In genomic region chr1:155514582-155515187, GRCh38 we compare ENCODE assay signal across 17 cellular contexts. TPM values are rescaled to one million over a fixed set of nuclear protein-coding genes. Genes with fewer than 3 reads are reported as not detected.
DNase-seq lines count a peak whose midpoint lies in the region; ATAC-seq, FAIRE-seq and TF ChIP-seq lines count a peak whose summit lies in the region.
"Had no signal": no experiment of that assay in that cellular context is flagged by ENCODE, and none has a peak within 500 bp of the region (broad histone marks: within the 10 kb centered on the region; RNA-seq: fewer than 3 reads in every experiment).

No MANE protein-coding gene starts in this region.

- CTCF ChIA-PET in activated naive CD4-positive, alpha-beta T cell treated with anti-CD3 and anti-CD28 coated beads for 36 hours (lab: Charles Lee): interaction anchor here (0.5 kb wide), 1 partner anchor 37 kb away, joined by 3 read pairs; no protein-coding TSS in a partner anchor
- CTCF ChIA-PET in T-cell (lab: Charles Lee): interaction anchor here in 1 of 2 donors (0.6 to 1.2 kb wide), 3 partner anchors 8 to 98 kb away, joined by 3 to 7 read pairs (median 6); no protein-coding TSS in a partner anchor

- peak; percentile 85 to 98 (median 95) for ATAC-seq in T-cell (replicated peaks in 1 of 4)
- peak; percentile 28 for ATAC-seq in stimulated activated naive CD8-positive, alpha-beta T cell treated with anti-CD3 and anti-CD28 coated beads, Interleukin-15, Interleukin-2, amounts not matched to agents 100 U/mL and 50 U/mL, for 24 hours
- no peak for ATAC-seq in GM19035 (IDR thresholded peaks at IDR 0.05; ENCODE audit: unreplicated experiment)
- ATAC-seq: left lobe of liver had no signal

- POLR2A ChIA-PET in T-cell (lab: Charles Lee): interaction anchor here (0.6 to 1.2 kb wide), 3 partner anchors 24 to 191 kb away, joined by 3 to 7 read pairs (median 3); no protein-coding TSS in a partner anchor

- H3K4me1 Mint-ChIP-seq in activated naive CD4-positive, alpha-beta T cell treated with anti-CD3 and anti-CD28 coated beads for 36 hours (ENCODE audit: low read depth): peaks cover 54% of the 10 kb centered on the region
- H3K4me1 Mint-ChIP-seq in T-cell: peaks cover 46 to 65% (median 60%) of the 10 kb centered on the region in 3 donors
- peaks cover 59% of the 10 kb centered on the region for H3K4me1 Mint-ChIP-seq in activated naive CD4-positive, alpha-beta T cell treated with anti-CD3 and anti-CD28 coated beads, Interleukin-2, amount 50 U/mL, for 24 hours

- H3K27ac Mint-ChIP-seq in activated naive CD4-positive, alpha-beta T cell treated with anti-CD3 and anti-CD28 coated beads for 36 hours: peak overlapping the region; percentile 13
- H3K27ac Mint-ChIP-seq in T-cell: peak overlapping the region; percentile 73 to 80
- peak overlapping the region; percentile 74 for H3K27ac Mint-ChIP-seq in activated naive CD4-positive, alpha-beta T cell treated with anti-CD3 and anti-CD28 coated beads, Interleukin-2, amount 50 U/mL, for 24 hours

- H3K27me3 Mint-ChIP-seq in activated naive CD4-positive, alpha-beta T cell treated with anti-CD3 and anti-CD28 coated beads for 36 hours (ENCODE audit: low read depth): no peaks in the 10 kb centered on the region
- H3K27me3 Mint-ChIP-seq in T-cell: no peaks in the 10 kb centered on the region
- no peaks in the 10 kb centered on the region for H3K27me3 Mint-ChIP-seq in activated naive CD4-positive, alpha-beta T cell treated with anti-CD3 and anti-CD28 coated beads, Interleukin-2, amount 50 U/mL, for 24 hours

- no peaks in the 10 kb centered on the region for H3K9me3 Mint-ChIP-seq in activated naive CD4-positive, alpha-beta T cell treated with anti-CD3 and anti-CD28 coated beads for 36 hours
- no peaks in the 10 kb centered on the region for H3K9me3 Mint-ChIP-seq in T-cell
- no peaks in the 10 kb centered on the region for H3K9me3 Mint-ChIP-seq in activated naive CD4-positive, alpha-beta T cell treated with anti-CD3 and anti-CD28 coated beads, Interleukin-2, amount 50 U/mL, for 24 hours
- H3K9me3 Mint-ChIP-seq: HFFc6 had no signal

- no peak for TF ChIP-seq POLR2A in GM12892 (IDR thresholded peaks at IDR 0.05; ENCODE audit: low read depth, low read length)

- no peak for FAIRE-seq in GM12892 (lab: Jason Lieb, UNC)

- H3K36me3 Mint-ChIP-seq in activated naive CD4-positive, alpha-beta T cell treated with anti-CD3 and anti-CD28 coated beads for 36 hours (ENCODE audit: low read depth): peaks cover 17% of the 10 kb centered on the region
- peaks cover 25% of the 10 kb centered on the region for H3K36me3 Mint-ChIP-seq in T-cell
- H3K36me3 Mint-ChIP-seq in activated naive CD4-positive, alpha-beta T cell treated with anti-CD3 and anti-CD28 coated beads, Interleukin-2, amount 50 U/mL, for 24 hours: peaks cover 7% of the 10 kb centered on the region

- DNase-seq in activated naive CD4-positive, alpha-beta T cell treated with anti-CD3 and anti-CD28 coated beads for 36 hours: peak; percentile 45
- no peak for DNase-seq in activated naive CD4-positive, alpha-beta T cell treated with anti-CD3 and anti-CD28 coated beads, Interleukin-2, amount 50 U/mL, for 16 hours
- DNase-seq in T-cell (peak in 26 of 34 experiments; percentile 3 to 54 (median 20)), GM12892 (ENCODE audit: insufficient read length) (no peak), NCI-H2029 (lab: John Stamatoyannopoulos, UW) (no peak)
- DNase-seq in stimulated activated naive CD8-positive, alpha-beta T cell treated with anti-CD3 and anti-CD28 coated beads, Interleukin-15, Interleukin-2, amounts not matched to agents 100 U/mL and 50 U/mL, for 24 hours: no peak
- DNase-seq: activated gamma-delta T cell, brain microvascular endothelial cell, Calu3, HFFc6, NCI-H146, NCI-H226, occipital lobe, RPMI8226 had no signal

- H3K4me3 Mint-ChIP-seq in activated naive CD4-positive, alpha-beta T cell treated with anti-CD3 and anti-CD28 coated beads for 36 hours: peak overlapping the region; percentile 43
- peak overlapping the region; percentile 57 to 72 (median 60) for H3K4me3 Mint-ChIP-seq in T-cell
- peak overlapping the region; percentile 81 for H3K4me3 Mint-ChIP-seq in activated naive CD4-positive, alpha-beta T cell treated with anti-CD3 and anti-CD28 coated beads, Interleukin-2, amount 50 U/mL, for 24 hours

- intact Hi-C loops in activated naive CD4-positive, alpha-beta T cell treated with anti-CD3 and anti-CD28 coated beads for 36 hours (cut with micrococcal nuclease): loop anchor here (2.0 to 10.0 kb wide), 2 partner anchors 22 to 50 kb away; partner anchors contain the start of gene ASH1L

RNA-seq across cellular contexts. Expression of gene ASH1L, which starts 47.9 kb away (rescaled TPM):
- total RNA-seq in activated naive CD4-positive, alpha-beta T cell treated with anti-CD3 and anti-CD28 coated beads for 36 hours: 10 to 100 TPM; 27.4 to 27.5 TPM
- total RNA-seq in T-cell: 100 to 1,000 TPM in 1 of 5 donors, 10 to 100 TPM in 4; 78.0 to 105 (median 81.1) TPM
- 15.1 TPM for polyA plus RNA-seq in GM12892 (2012; ENCODE audit: missing spikeins)

Comparison
In these comparisons a context has a peak if more than half of its experiments do, and no peak if none do; other contexts are left out.
1. DNase-seq: peak in activated naive CD4-positive, alpha-beta T cell treated with anti-CD3 and anti-CD28 coated beads for 36 hours (single experiment) and T-cell (26 of 34); none in activated naive CD4-positive, alpha-beta T cell treated with anti-CD3 and anti-CD28 coated beads, Interleukin-2, amount 50 U/mL, for 16 hours (single experiment), stimulated activated naive CD8-positive, alpha-beta T cell treated with anti-CD3 and anti-CD28 coated beads, Interleukin-15, Interleukin-2, amounts not matched to agents 100 U/mL and 50 U/mL, for 24 hours (single experiment), GM12892 (single experiment) and NCI-H2029 (single experiment).
2. H3K27ac Mint-ChIP-seq: peak in every context shown above with its lines; median percentile 76 in T-cell; 74 in activated naive CD4-positive, alpha-beta T cell treated with anti-CD3 and anti-CD28 coated beads, Interleukin-2, amount 50 U/mL, for 24 hours; 13 in activated naive CD4-positive, alpha-beta T cell treated with anti-CD3 and anti-CD28 coated beads for 36 hours.
3. Peak in every context shown above with its lines, with median percentiles within 50 percentile points of each other: H3K4me3 Mint-ChIP-seq.